Comparison of ENCODE assay signal across 8 cellular contexts in genomic region chr6:154732538-154732823, GRCh38. TPM values are rescaled to one million over a fixed set of nuclear protein-coding genes. Genes with fewer than 3 reads are reported as not detected.
DNase-seq lines count a peak whose midpoint lies in the region; ATAC-seq, FAIRE-seq and TF ChIP-seq lines count a peak whose summit lies in the region.

No MANE protein-coding gene starts in this region.

- H3K79me2 ChIP-seq in DOHH2 (ENCODE audit: control insufficient read depth, low read length) (peaks cover 40% of the 10 kb centered on the region), OCI-LY3 (ENCODE audit: low read length) (peaks cover 40% of the 10 kb centered on the region), osteoblast (ENCODE audit: insufficient read depth, low read length) (peaks cover 37% of the 10 kb centered on the region)

- peaks cover 39% of the 10 kb centered on the region for H3K4me1 ChIP-seq in DOHH2 (ENCODE audit: control insufficient read depth, low read length)
- H3K4me1 ChIP-seq in OCI-LY3 (ENCODE audit: low read length), result peaks cover 13% of the 10 kb centered on the region
- H3K4me1 ChIP-seq in osteoblast (ENCODE audit: insufficient read depth, low read length), result peaks cover 23% of the 10 kb centered on the region

- H3K9me2 ChIP-seq in DOHH2 (replicated peaks; ENCODE audit: control insufficient read depth, low read length), result no peaks in the 10 kb centered on the region

- peak overlapping the region; percentile 87 for H3K4me3 ChIP-seq in DOHH2 (ENCODE audit: low read length)
- H3K4me3 ChIP-seq in OCI-LY3 (ENCODE audit: low read length), result peak overlapping the region; percentile 88
- H3K4me3 ChIP-seq in osteoblast (ENCODE audit: insufficient read depth, low read length), result peak overlapping the region; percentile 96

- FAIRE-seq in RCC 7860 (lab: Jason Lieb, UNC), result no peak

- H3K36me3 Mint-ChIP-seq in endothelial cell (ENCODE audit: low read depth, unreplicated experiment), result peaks cover 21% of the 10 kb centered on the region

- H3K4me1 Mint-ChIP-seq in endothelial cell (ENCODE audit: unreplicated experiment), result peaks cover 22% of the 10 kb centered on the region

- H3K4me2 ChIP-seq in DOHH2 (ENCODE audit: low read length) (peak overlapping the region; percentile 93), OCI-LY3 (ENCODE audit: low read length) (peak overlapping the region; percentile 91), osteoblast (ENCODE audit: insufficient read depth, low read length) (peak overlapping the region; percentile 99)

- H4K20me1 ChIP-seq in DOHH2 (ENCODE audit: control insufficient read depth, insufficient read depth, low read depth, low read length), result peaks cover 5% of the 10 kb centered on the region; the same call in 1 of the 2 replicates
- peaks cover 31% of the 10 kb centered on the region for H4K20me1 ChIP-seq in OCI-LY3 (ENCODE audit: insufficient read depth, low read length)
- peaks cover 30% of the 10 kb centered on the region for H4K20me1 ChIP-seq in osteoblast (ENCODE audit: insufficient read depth, low read length)

- peak overlapping the region; percentile 100 for H2AFZ ChIP-seq in OCI-LY3 (ENCODE audit: low read depth, low read length)
- H2AFZ ChIP-seq in osteoblast (ENCODE audit: low read length), result peak overlapping the region; percentile 94

- H3K9me3 Mint-ChIP-seq in endothelial cell (ENCODE audit: unreplicated experiment), result no peaks in the 10 kb centered on the region

- ATAC-seq in HG03469 (IDR thresholded peaks at IDR 0.05; ENCODE audit: unreplicated experiment) (no peak), GM21717 (IDR thresholded peaks at IDR 0.05; ENCODE audit: unreplicated experiment) (no peak)

- H3K9me3 ChIP-seq in DOHH2 (ENCODE audit: control insufficient read depth, insufficient read depth, low read length) (no peaks in the 10 kb centered on the region), OCI-LY3 (ENCODE audit: insufficient read depth, low read length) (no peaks in the 10 kb centered on the region), osteoblast (ENCODE audit: low read depth, low read length) (no peaks in the 10 kb centered on the region)

- peak overlapping the region; percentile 94 for H3K4me3 Mint-ChIP-seq in endothelial cell (ENCODE audit: unreplicated experiment)

- no peaks in the 10 kb centered on the region; the same call in 1 of the 2 replicates for H3F3A ChIP-seq in DOHH2 (ENCODE audit: control insufficient read depth, insufficient read depth)

- H3K27ac ChIP-seq in DOHH2 (ENCODE audit: low read depth, low read length), result no peak overlapping the region
- H3K27ac ChIP-seq in OCI-LY3 (ENCODE audit: low read length), result no peak overlapping the region
- H3K27ac ChIP-seq in osteoblast (ENCODE audit: low read depth, low read length), result peak overlapping the region; percentile 87

- H3K27me3 ChIP-seq in DOHH2 (ENCODE audit: control insufficient read depth, low read length), result no peaks in the 10 kb centered on the region
- no peaks in the 10 kb centered on the region for H3K27me3 ChIP-seq in OCI-LY3 (ENCODE audit: low read depth, low read length)
- no peaks in the 10 kb centered on the region for H3K27me3 ChIP-seq in osteoblast (ENCODE audit: insufficient read depth, low read length)

- H3K27me3 Mint-ChIP-seq in endothelial cell (ENCODE audit: unreplicated experiment), result peaks cover 14% of the 10 kb centered on the region

- H3K36me3 ChIP-seq in DOHH2 (ENCODE audit: control insufficient read depth, low read length), result peaks cover 27% of the 10 kb centered on the region
- H3K36me3 ChIP-seq in OCI-LY3 (replicated peaks; ENCODE audit: low read depth, low read length), result no peaks in the 10 kb centered on the region
- peaks cover 6% of the 10 kb centered on the region for H3K36me3 ChIP-seq in osteoblast (ENCODE audit: insufficient read depth, low read length)

- H3K27ac Mint-ChIP-seq in endothelial cell (ENCODE audit: unreplicated experiment), result peak overlapping the region; percentile 98

- TF ChIP-seq CTCF in DOHH2 (IDR thresholded peaks at IDR 0.05; ENCODE audit: low read depth, low read length, poor library complexity, severe bottlenecking) (no peak), OCI-LY3 (IDR thresholded peaks at IDR 0.05; ENCODE audit: low read depth, low read length) (no peak), endothelial cell (IDR thresholded peaks at IDR 0.05; ENCODE audit: unreplicated experiment) (no peak), osteoblast (IDR thresholded peaks at IDR 0.05; ENCODE audit: extremely low read depth, low read depth, low read length) (no peak)

- H3K9ac ChIP-seq in OCI-LY3 (ENCODE audit: low read length), result peak overlapping the region; percentile 92

- DNase-seq in endothelial cell (ENCODE audit: low spot score) (no peak), osteoblast (ENCODE audit: insufficient read length, low spot score, missing footprints) (peak; percentile 74), RCC 7860 (ENCODE audit: low spot score) (no peak), NCI-H1048 (lab: John Stamatoyannopoulos, UW) (no peak)

RNA-seq across cellular contexts. Expression of gene SCAF8, which starts 0.7 kb away (rescaled TPM):
- total RNA-seq in endothelial cell (ENCODE audit: unreplicated experiment), result 51.4 TPM
- total RNA-seq in osteoblast, result 36.2 and 40.5 TPM in 2 replicates
